In genomic region chr7:95334434-95334833, GRCh38 we compare ENCODE assay signal across 28 cellular contexts. TPM values are rescaled to one million over a fixed set of nuclear protein-coding genes. Genes with fewer than 3 reads are reported as not detected.
"Had no signal": no experiment of that assay in that cellular context is flagged by ENCODE, and none has a peak within 500 bp of the region (broad histone marks: within the 10 kb centered on the region; RNA-seq: fewer than 3 reads in every experiment).

No MANE protein-coding gene starts in this region.

- H3K27ac ChIP-seq: esophagus muscularis mucosa, left lung, sigmoid colon, tibial artery had no signal

- H3K9me3 ChIP-seq: esophagus muscularis mucosa, left lung, sigmoid colon, tibial artery had no signal

- H3K27me3 ChIP-seq: esophagus muscularis mucosa, left lung, sigmoid colon, tibial artery had no signal

- DNase-seq: activated CD4-positive, alpha-beta memory T cell treated with anti-CD3 and anti-CD28 coated beads, Interleukin-2, amount 10 ng/mL, durations not matched to agents 7 days and 5 days; activated CD4-positive, alpha-beta T cell treated with anti-CD3 and anti-CD28 coated beads for 36 hours; activated naive CD4-positive, alpha-beta T cell treated with anti-CD3 and anti-CD28 coated beads for 36 hours; activated T-cell treated with anti-CD3 and anti-CD28 coated beads, Interleukin-2, amount 50 U/mL, for 4 hours; aorta; dermis blood vessel endothelial cell; effector memory CD4-positive, alpha-beta T cell; left lung; midbrain; nephron progenitor cell; nucleus accumbens; posterior cingulate gyrus; sigmoid colon; stimulated activated CD4-positive, alpha-beta T cell treated with anti-CD3 and anti-CD28 coated beads, Interleukin-12 subunit alpha, Interleukin-12 subunit beta, amount 100 ng/mL, for 4 hours; stimulated activated CD4-positive, alpha-beta T cell treated with anti-CD3 and anti-CD28 coated beads, Interleukin-1b, Interleukin-23, amount 100 ng/mL, for 48 hours; stimulated activated CD8-positive, alpha-beta memory T cell treated with anti-CD3 and anti-CD28 coated beads, Interleukin-4, amount 100 ng/mL, for 48 hours; stimulated activated naive CD4-positive, alpha-beta T cell; substantia nigra; SW 1271; tibial artery had no signal

- H3K4me3 ChIP-seq: esophagus muscularis mucosa, left lung, sigmoid colon, tibial artery had no signal

- ATAC-seq: activated CD4-positive, alpha-beta T cell treated with anti-CD3 and anti-CD28 coated beads for 36 hours; activated T-cell treated with anti-CD3 and anti-CD28 coated beads, Interleukin-2, amount 50 U/mL, for 4 hours; WTC11 had no signal

- H3K36me3 ChIP-seq: esophagus muscularis mucosa, left lung, sigmoid colon, tibial artery had no signal

- FAIRE-seq: endothelial cell of umbilical vein had no signal

- H3K4me1 ChIP-seq: esophagus muscularis mucosa, left lung had no signal

RNA-seq across cellular contexts. Expression of gene PON1, which starts 10.1 kb away (rescaled TPM):
- total RNA-seq: activated CD4-positive, alpha-beta memory T cell treated with anti-CD3 and anti-CD28 coated beads, Interleukin-2, amount 10 ng/mL, durations not matched to agents 7 days and 5 days; activated CD4-positive, alpha-beta T cell treated with anti-CD3 and anti-CD28 coated beads for 36 hours; activated naive CD4-positive, alpha-beta T cell treated with anti-CD3 and anti-CD28 coated beads for 36 hours; aorta; chondrocyte; dermis blood vessel endothelial cell; endothelial cell of umbilical vein; esophagus muscularis mucosa; kidney epithelial cell; lung microvascular endothelial cell; renal cortical epithelial cell; urinary bladder had no signal
- polyA plus RNA-seq: aorta, endothelial cell of umbilical vein had no signal
